ENCODE assay signal across 8 cellular contexts in genomic region chr2:177211148-177211547, GRCh38. TPM values are rescaled to one million over a fixed set of nuclear protein-coding genes. Genes with fewer than 3 reads are reported as not detected.
DNase-seq lines count a peak whose midpoint lies in the region; ATAC-seq and TF ChIP-seq lines count a peak whose summit lies in the region.

No MANE protein-coding gene starts in this region.

- H3K4me3 Mint-ChIP-seq in activated naive CD4-positive, alpha-beta T cell treated with anti-CD3 and anti-CD28 coated beads, Interleukin-2, amount 10 ng/mL, durations not matched to agents 7 days and 5 days: peak overlapping the region; percentile 89
- H3K4me3 Mint-ChIP-seq in activated naive CD8-positive, alpha-beta T cell treated with anti-CD3 and anti-CD28 coated beads, Interleukin-2, amount 50 U/mL, for 24 hours: peak overlapping the region; percentile 99

- H3K27ac Mint-ChIP-seq in activated naive CD4-positive, alpha-beta T cell treated with anti-CD3 and anti-CD28 coated beads, Interleukin-2, amount 10 ng/mL, durations not matched to agents 7 days and 5 days: peak overlapping the region; percentile 99
- H3K27ac Mint-ChIP-seq in activated naive CD8-positive, alpha-beta T cell treated with anti-CD3 and anti-CD28 coated beads, Interleukin-2, amount 50 U/mL, for 24 hours: peak overlapping the region; percentile 100

- H3K27me3 Mint-ChIP-seq in activated naive CD4-positive, alpha-beta T cell treated with anti-CD3 and anti-CD28 coated beads, Interleukin-2, amount 10 ng/mL, durations not matched to agents 7 days and 5 days: peaks cover 5% of the 10 kb centered on the region
- H3K27me3 Mint-ChIP-seq in activated naive CD8-positive, alpha-beta T cell treated with anti-CD3 and anti-CD28 coated beads, Interleukin-2, amount 50 U/mL, for 24 hours: no peaks in the 10 kb centered on the region

- TF ChIP-seq CTCF in liver (IDR thresholded peaks at IDR 0.05; ENCODE audit: low read depth, low read length, missing input control) (no peak), transverse colon (IDR thresholded peaks at IDR 0.05) (no peak)

- peaks cover 5 to 27% (median 8%) of the 10 kb centered on the region in 4 donors for H3K4me1 ChIP-seq in liver (ENCODE audit: control insufficient read depth in 4 of 4, insufficient read depth in 4 of 4, low read length in 3 of 4)
- peaks cover 25 to 38% (median 32%) of the 10 kb centered on the region in 4 donors for H3K4me1 ChIP-seq in transverse colon

- DNase-seq in activated naive CD4-positive, alpha-beta T cell treated with anti-CD3 and anti-CD28 coated beads, Interleukin-2, amount 10 ng/mL, durations not matched to agents 7 days and 5 days: no peak
- no peak for DNase-seq in activated naive CD4-positive, alpha-beta T cell treated with Interleukin-2 at 50 U/mL for 16 hours
- DNase-seq in activated naive CD8-positive, alpha-beta T cell treated with anti-CD3 and anti-CD28 coated beads, Interleukin-2, amount 50 U/mL, for 24 hours: no peak
- DNase-seq in transverse colon: no peak
- no peak for DNase-seq in SIG-M5 (lab: John Stamatoyannopoulos, UW)
- DNase-seq in activated CD8-positive, alpha-beta memory T cell treated with anti-CD3 and anti-CD28 coated beads, Interleukin-2, amount 50 U/mL, for 4 hours: no peak
- DNase-seq in left colon: no peak

- CTCF ChIA-PET in activated naive CD4-positive, alpha-beta T cell treated with anti-CD3 and anti-CD28 coated beads, Interleukin-2, amount 10 ng/mL, durations not matched to agents 7 days and 5 days (lab: Charles Lee): interaction anchor here (0.9 to 1.3 kb wide), 7 partner anchors 15 to 123 kb away, joined by 3 to 6 read pairs (median 5); no protein-coding TSS in a partner anchor

- no peak for TF ChIP-seq POLR2A in transverse colon (IDR thresholded peaks at IDR 0.05)

- peaks cover 44% of the 10 kb centered on the region for H3K4me1 Mint-ChIP-seq in activated naive CD4-positive, alpha-beta T cell treated with anti-CD3 and anti-CD28 coated beads, Interleukin-2, amount 10 ng/mL, durations not matched to agents 7 days and 5 days
- peaks cover 52% of the 10 kb centered on the region for H3K4me1 Mint-ChIP-seq in activated naive CD8-positive, alpha-beta T cell treated with anti-CD3 and anti-CD28 coated beads, Interleukin-2, amount 50 U/mL, for 24 hours

- H3K27me3 ChIP-seq in liver (ENCODE audit: control insufficient read depth in 4 of 4, insufficient read depth in 4 of 4, low read length in 3 of 4) (no peaks in the 10 kb centered on the region), transverse colon (no peaks in the 10 kb centered on the region)

- intact Hi-C loops in transverse colon (cut with DNase I; ENCODE audit: low total_unique reads): no loop called here
- intact Hi-C loops in left colon (cut with DNase I, micrococcal nuclease): loop anchor here in 1 of 2 donors (10.0 kb wide), 1 partner anchor 54 kb away; the partner anchor contains the start of gene NFE2L2

- no peak for TF ChIP-seq EP300 in transverse colon (IDR thresholded peaks at IDR 0.05; ENCODE audit: low read depth)

- no peak for ATAC-seq in activated naive CD8-positive, alpha-beta T cell treated with anti-CD3 and anti-CD28 coated beads, Interleukin-2, amount 50 U/mL, for 24 hours
- ATAC-seq in left colon: no peak

- H3K9me3 ChIP-seq in liver (ENCODE audit: control insufficient read depth in 4 of 4, low read length in 3 of 4) (no peaks in the 10 kb centered on the region), transverse colon (no peaks in the 10 kb centered on the region)

- H3K4me3 ChIP-seq in liver (ENCODE audit: low read depth in 1 of 3, low read length in 3 of 3): peak overlapping the region; percentile 64 to 72 (median 71)
- peak overlapping the region in 2 of 4 donors; percentile 66 to 87 for H3K4me3 ChIP-seq in transverse colon

- H3K36me3 ChIP-seq in liver (ENCODE audit: control insufficient read depth in 4 of 4, insufficient read depth in 3 of 4, low read depth in 1 of 4, low read length in 3 of 4) (peaks cover 0 to 8% (median 3%) of the 10 kb centered on the region in 4 donors), transverse colon (peaks cover 0 to 10% (median under 1%) of the 10 kb centered on the region in 4 donors)

- H3K36me3 Mint-ChIP-seq in activated naive CD4-positive, alpha-beta T cell treated with anti-CD3 and anti-CD28 coated beads, Interleukin-2, amount 10 ng/mL, durations not matched to agents 7 days and 5 days: peaks cover 32% of the 10 kb centered on the region
- peaks cover 46% of the 10 kb centered on the region for H3K36me3 Mint-ChIP-seq in activated naive CD8-positive, alpha-beta T cell treated with anti-CD3 and anti-CD28 coated beads, Interleukin-2, amount 50 U/mL, for 24 hours (ENCODE audit: low read depth)

- no peaks in the 10 kb centered on the region for H3K9me3 Mint-ChIP-seq in activated naive CD4-positive, alpha-beta T cell treated with anti-CD3 and anti-CD28 coated beads, Interleukin-2, amount 10 ng/mL, durations not matched to agents 7 days and 5 days
- no peaks in the 10 kb centered on the region for H3K9me3 Mint-ChIP-seq in activated naive CD8-positive, alpha-beta T cell treated with anti-CD3 and anti-CD28 coated beads, Interleukin-2, amount 50 U/mL, for 24 hours

- H3K27ac ChIP-seq in liver (ENCODE audit: low read depth in 1 of 2, low read length in 2 of 2) (peak overlapping the region; percentile 98 to 100), transverse colon (peak overlapping the region; percentile 97 to 99 (median 98))

- TF ChIP-seq RAD21 in liver (IDR thresholded peaks at IDR 0.05): no peak

- in situ Hi-C loops in transverse colon (cut with MboI; ENCODE audit: low pct_ligation_motif_present in 1 of 4, low pct_unique_long_range_greater_than_20kb in 1 of 4, low sequenced_read_pairs in 3 of 4): no loop called here

- H3K9ac ChIP-seq in liver (ENCODE audit: low read depth in 1 of 2, low read length in 2 of 2): peak overlapping the region; percentile 98 to 100

- WGBS in liver: 26% methylated on average over 7 of the region's 7 CpGs
- WGBS in transverse colon (ENCODE audit: low coverage in 1 of 2), 2 donors: 52 to 58% methylated on average over 4 to 7 of the region's 7 CpGs

TF ChIP-seq in liver, 16 proteins besides CTCF, POLR2A, EP300 and RAD21 (continues in another document):
- TF ChIP-seq ZBTB33 (IDR thresholded peaks at IDR 0.05) (no peak), HNF4A (conservative IDR thresholded peaks at IDR 0.05) (no peak), JUND (IDR thresholded peaks at IDR 0.05) (no peak), HNF4G (IDR thresholded peaks at IDR 0.05) (no peak), ATF3 (IDR thresholded peaks at IDR 0.05) (no peak), TAF1 (conservative IDR thresholded peaks at IDR 0.05) (no peak), REST (IDR thresholded peaks at IDR 0.05) (no peak), RXRA (IDR thresholded peaks at IDR 0.05) (no peak), FOXA1 (IDR thresholded peaks at IDR 0.05) (no peak), NR2F2 (IDR thresholded peaks at IDR 0.05) (no peak), SP1 (IDR thresholded peaks at IDR 0.05) (no peak)

RNA-seq across cellular contexts. Expression of gene HNRNPA3, which starts 1.4 kb away (rescaled TPM):
- total RNA-seq in liver (10 to 100 TPM; 41.5 to 61.9 TPM), transverse colon (10 to 100 TPM; 40.6 to 83.2 (median 57.4) TPM), left colon (100 to 1,000 TPM; 107 to 177 TPM)
- polyA plus RNA-seq in liver: 10 to 100 TPM; 22.9 to 72.5 TPM

RNA-seq across cellular contexts. Expression of gene NFE2L2, which starts 53.4 kb away (rescaled TPM):
- total RNA-seq in liver: 10 to 100 TPM; 22.5 to 31.0 TPM
- polyA plus RNA-seq in liver: 10 to 100 TPM; 26.8 to 27.4 TPM
- total RNA-seq in transverse colon: 100 to 1,000 TPM in 1 of 4 donors, 10 to 100 TPM in 3; 41.6 to 105 (median 65.2) TPM
- 10 to 100 TPM; 73.1 to 94.1 TPM for total RNA-seq in left colon
